ENCODE assay signal across 8 cellular contexts in the genomic region with DNA sequence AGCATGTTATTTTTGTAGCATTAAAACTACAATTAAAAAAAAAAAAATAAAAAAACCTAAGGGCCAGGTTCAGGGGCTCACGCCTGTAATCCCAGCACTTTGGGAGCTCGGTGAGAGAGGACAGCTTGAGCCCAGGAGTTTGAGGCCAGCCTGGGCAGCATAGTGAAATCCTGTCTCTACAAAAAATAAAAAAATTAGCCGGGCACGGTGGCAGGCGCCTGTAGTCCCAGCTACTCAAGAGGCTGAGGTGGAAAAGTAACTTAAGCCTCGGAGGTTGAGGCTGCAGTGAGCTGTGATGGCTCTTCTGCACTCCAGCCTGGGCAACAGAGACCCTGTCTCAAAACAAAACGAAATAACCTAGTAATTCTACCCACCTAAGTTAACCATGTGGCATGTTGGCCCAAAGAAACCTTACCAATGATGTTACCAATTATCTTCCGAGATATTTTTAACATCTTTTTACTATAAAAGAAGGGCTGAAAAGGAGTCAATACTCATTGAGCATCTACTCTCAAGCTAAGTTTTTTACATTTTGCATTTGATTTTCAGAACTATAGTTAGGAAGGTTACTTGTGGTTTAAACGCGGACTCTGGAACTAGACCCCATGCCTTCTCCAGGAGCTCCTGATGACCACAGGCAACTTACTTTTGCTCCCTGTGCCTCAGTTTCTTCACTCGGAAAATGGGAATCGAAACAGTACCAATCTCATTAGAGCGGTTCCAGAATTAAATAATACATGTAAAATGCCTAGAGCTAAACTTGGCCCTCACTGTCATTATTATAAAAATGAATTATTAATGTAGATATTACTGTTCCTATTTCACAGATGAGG. TPM values are rescaled to one million over a fixed set of nuclear protein-coding genes. Genes with fewer than 3 reads are reported as not detected.
DNase-seq lines count a peak whose midpoint lies in the region; ATAC-seq and TF ChIP-seq lines count a peak whose summit lies in the region.

No MANE protein-coding gene starts in this region.

- H3K27ac Mint-ChIP-seq in naive thymus-derived CD4-positive, alpha-beta T cell, result peak overlapping the region in 7 of 9 donors; percentile 6 to 82 (median 74)

- ATAC-seq in naive thymus-derived CD4-positive, alpha-beta T cell, result no peak
- no peak for ATAC-seq in GM21786 (IDR thresholded peaks at IDR 0.05; ENCODE audit: unreplicated experiment)
- no peak for ATAC-seq in HG03565 (IDR thresholded peaks at IDR 0.05; ENCODE audit: unreplicated experiment)

- peaks cover 0 to 10% (median 0%) of the 10 kb centered on the region in 5 donors for H3K27me3 Mint-ChIP-seq in naive thymus-derived CD4-positive, alpha-beta T cell

- H3K4me1 ChIP-seq in BLaER1 treated with 17β-estradiol and CSF1 and Interleukin-3, amounts not matched to agents 10 nM and 100 nM, result peaks cover 34 to 78% (median 46%) of the 10 kb centered on the region in 10 experiments
- peaks cover 10 to 14% of the 10 kb centered on the region in 2 donors for H3K4me1 ChIP-seq in naive thymus-derived CD4-positive, alpha-beta T cell (ENCODE audit: control insufficient read depth in 2 of 2, insufficient read depth in 2 of 2, low read length in 2 of 2)

- H4K20me1 ChIP-seq in BLaER1 treated with 17β-estradiol and CSF1 and Interleukin-3, amounts not matched to agents 10 nM and 100 nM, result peaks cover 48 to 61% (median 60%) of the 10 kb centered on the region in 11 experiments; a peak in 21 of 22 replicates

- peak overlapping the region; percentile 80 to 99 (median 87) for H3K4me2 ChIP-seq in BLaER1 treated with 17β-estradiol and CSF1 and Interleukin-3, amounts not matched to agents 10 nM and 100 nM

- H3K9me3 Mint-ChIP-seq in naive thymus-derived CD4-positive, alpha-beta T cell, result no peaks in the 10 kb centered on the region

- H3K4me3 ChIP-seq in BLaER1 treated with 17β-estradiol and CSF1 and Interleukin-3, amounts not matched to agents 10 nM and 100 nM, result peak overlapping the region; percentile 93 to 99 (median 96)
- H3K4me3 ChIP-seq in LNCaP clone FGC (ENCODE audit: low read depth, low read length) (peak overlapping the region; percentile 88), coronary artery (peak overlapping the region; percentile 97)
- peak overlapping the region; percentile 53 for H3K4me3 ChIP-seq in naive thymus-derived CD4-positive, alpha-beta T cell (ENCODE audit: low read length)

- TF ChIP-seq CTCF in LNCaP clone FGC (IDR thresholded peaks at IDR 0.05; ENCODE audit: control insufficient read depth, extremely low read depth, insufficient read depth) (no peak), coronary artery (IDR thresholded peaks at IDR 0.05) (no peak)

- peak overlapping the region; percentile 74 to 89 (median 84) for H3K4me3 Mint-ChIP-seq in naive thymus-derived CD4-positive, alpha-beta T cell

- H3K27ac ChIP-seq in BLaER1 treated with 17β-estradiol and CSF1 and Interleukin-3, amounts not matched to agents 10 nM and 100 nM, result peak overlapping the region in 10 of 11 experiments; percentile 83 to 98 (median 95); a peak in 18 of 22 replicates
- H3K27ac ChIP-seq in coronary artery, result peak overlapping the region; percentile 96 to 99
- H3K27ac ChIP-seq in naive thymus-derived CD4-positive, alpha-beta T cell (ENCODE audit: low read depth, low read length), result peak overlapping the region; percentile 68

- H3K9ac ChIP-seq in BLaER1 treated with 17β-estradiol and CSF1 and Interleukin-3, amounts not matched to agents 10 nM and 100 nM, result peak overlapping the region; percentile 91 to 99 (median 95)

- intact Hi-C loops in naive thymus-derived CD4-positive, alpha-beta T cell (cut with micrococcal nuclease), result loop anchor here (2.0 to 10.0 kb wide), 4 partner anchors 181 to 1639 kb away; partner anchors contain the start of genes EPC1 (in 1 of the 2) and ZEB1 (in 1 of the 2)

- H3K27me3 ChIP-seq in BLaER1 treated with 17β-estradiol and CSF1 and Interleukin-3, amounts not matched to agents 10 nM and 100 nM, result no peaks in the 10 kb centered on the region
- H3K27me3 ChIP-seq in naive thymus-derived CD4-positive, alpha-beta T cell (ENCODE audit: control insufficient read depth in 2 of 2, insufficient read depth in 2 of 2, low read length in 2 of 2), result no peaks in the 10 kb centered on the region

- peaks cover 0 to 18% (median 9%) of the 10 kb centered on the region in 11 experiments; a peak in 11 of 22 replicates for H3K36me3 ChIP-seq in BLaER1 treated with 17β-estradiol and CSF1 and Interleukin-3, amounts not matched to agents 10 nM and 100 nM
- no peaks in the 10 kb centered on the region for H3K36me3 ChIP-seq in naive thymus-derived CD4-positive, alpha-beta T cell (ENCODE audit: control insufficient read depth in 2 of 3, insufficient read depth in 3 of 3, low read length in 3 of 3)

- DNase-seq in LNCaP clone FGC (ENCODE audit: low read depth) (no peak), coronary artery (ENCODE audit: low spot score) (no peak), activated gamma-delta T cell (lab: John Stamatoyannopoulos, UW) (no peak), DMS153 (lab: John Stamatoyannopoulos, UW) (no peak)
- no peak for DNase-seq in naive thymus-derived CD4-positive, alpha-beta T cell

- CTCF ChIA-PET in naive thymus-derived CD4-positive, alpha-beta T cell (lab: Charles Lee), result interaction anchor here (1.1 to 2.6 kb wide), 2 partner anchors 24 to 53 kb away, joined by 3 to 10 read pairs; no protein-coding TSS in a partner anchor

- POLR2A ChIA-PET in naive thymus-derived CD4-positive, alpha-beta T cell (lab: Charles Lee), result interaction anchor here (0.6 to 1.5 kb wide), 7 partner anchors 9 to 595 kb away, joined by 3 to 6 read pairs (median 3); partner anchors contain the start of gene CCDC7

- no peaks in the 10 kb centered on the region for H3K9me3 ChIP-seq in BLaER1 treated with 17β-estradiol and CSF1 and Interleukin-3, amounts not matched to agents 10 nM and 100 nM (replicated peaks in 1 of 11)
- no peaks in the 10 kb centered on the region for H3K9me3 ChIP-seq in naive thymus-derived CD4-positive, alpha-beta T cell (ENCODE audit: control insufficient read depth in 2 of 3, low read length in 3 of 3)

- no peaks in the 10 kb centered on the region for H3K36me3 Mint-ChIP-seq in naive thymus-derived CD4-positive, alpha-beta T cell

- H3K4me1 Mint-ChIP-seq in naive thymus-derived CD4-positive, alpha-beta T cell, result peaks cover 40 to 76% (median 71%) of the 10 kb centered on the region in 7 donors

RNA-seq across cellular contexts. Expression of gene ITGB1, which starts 1.4 kb away (rescaled TPM):
- 100 to 1,000 TPM in 1 of 5 experiments, 10 to 100 TPM in 4; 43.2 to 205 (median 60.8) TPM for total RNA-seq in naive thymus-derived CD4-positive, alpha-beta T cell
- polyA plus RNA-seq in naive thymus-derived CD4-positive, alpha-beta T cell, result 10 to 100 TPM; 26.5 to 36.1 TPM
